ENCODE assay signal across 25 cellular contexts in the genomic region with DNA sequence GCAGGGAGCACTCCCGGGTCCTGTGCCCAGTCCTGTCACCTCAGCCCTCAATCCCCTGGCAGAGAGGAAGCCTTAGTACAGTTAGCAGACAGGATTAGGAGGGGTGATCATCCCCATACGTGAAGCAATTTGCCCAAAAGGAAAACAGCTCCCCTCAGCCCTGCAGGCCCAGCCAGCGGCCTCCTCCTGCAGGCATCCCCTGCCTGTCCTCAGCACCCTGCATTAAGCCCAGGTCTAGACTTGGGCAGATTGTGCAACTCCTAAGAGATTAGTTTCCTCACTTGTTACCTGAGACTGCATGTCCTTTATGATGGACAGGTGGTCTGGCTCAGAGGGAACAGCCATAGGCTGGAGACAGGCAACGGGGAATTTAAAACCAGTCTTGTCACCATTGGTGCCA.
"Had no signal": no experiment of that assay in that cellular context is flagged by ENCODE, and none has a peak within 500 bp of the region (broad histone marks: within the 10 kb centered on the region; RNA-seq: fewer than 3 reads in every experiment).

No MANE protein-coding gene starts in this region.

- H3K27ac Mint-ChIP-seq: activated CD4-positive, alpha-beta T cell treated with anti-CD3 and anti-CD28 coated beads for 36 hours; activated naive CD4-positive, alpha-beta T cell treated with anti-CD3 and anti-CD28 coated beads, Interleukin-2, amount 50 U/mL, for 24 hours; activated naive CD8-positive, alpha-beta T cell treated with anti-CD3 and anti-CD28 coated beads, Interleukin-2, amount 50 U/mL, for 24 hours; activated T-helper 2 cell treated with anti-CD3 and anti-CD28 coated beads, Interferon-gamma antibody, Interleukin-2, Interleukin-4, amounts not matched to agents 10 μg/mL and 5 μg/mL and 100 μg/mL, durations not matched to agents 14 hours and 24 hours and 36 hours; stimulated activated effector memory CD8-positive, alpha-beta T cell treated with anti-CD3 and anti-CD28 coated beads, Interleukin-12 subunit alpha, Interleukin-12 subunit beta, amount 100 ng/mL, for 72 hours; stimulated activated naive CD8-positive, alpha-beta T cell treated with anti-CD3 and anti-CD28 coated beads, Interleukin-15, amount 100 ng/mL, for 72 hours had no signal

- H3K4me1 Mint-ChIP-seq: central memory CD8-positive, alpha-beta T cell; stimulated activated effector memory CD8-positive, alpha-beta T cell treated with anti-CD3 and anti-CD28 coated beads, Interleukin-12 subunit alpha, Interleukin-12 subunit beta, amount 100 ng/mL, for 72 hours; stimulated activated naive CD8-positive, alpha-beta T cell treated with anti-CD3 and anti-CD28 coated beads, Interleukin-15, amount 100 ng/mL, for 72 hours had no signal

- H3K9me3 Mint-ChIP-seq: activated naive CD4-positive, alpha-beta T cell treated with anti-CD3 and anti-CD28 coated beads, Interleukin-2, amount 50 U/mL, for 24 hours; activated naive CD8-positive, alpha-beta T cell treated with anti-CD3 and anti-CD28 coated beads, Interleukin-2, amount 50 U/mL, for 24 hours; activated T-helper 2 cell treated with anti-CD3 and anti-CD28 coated beads, Interferon-gamma antibody, Interleukin-2, Interleukin-4, amounts not matched to agents 10 μg/mL and 5 μg/mL and 100 μg/mL, durations not matched to agents 14 hours and 24 hours and 36 hours; central memory CD8-positive, alpha-beta T cell; stimulated activated effector memory CD8-positive, alpha-beta T cell treated with anti-CD3 and anti-CD28 coated beads, Interleukin-12 subunit alpha, Interleukin-12 subunit beta, amount 100 ng/mL, for 72 hours had no signal

- H3K4me3 Mint-ChIP-seq: activated CD4-positive, alpha-beta T cell treated with anti-CD3 and anti-CD28 coated beads for 36 hours; activated naive CD4-positive, alpha-beta T cell treated with anti-CD3 and anti-CD28 coated beads, Interleukin-2, amount 50 U/mL, for 24 hours; activated naive CD8-positive, alpha-beta T cell treated with anti-CD3 and anti-CD28 coated beads, Interleukin-2, amount 50 U/mL, for 24 hours; central memory CD8-positive, alpha-beta T cell; naive thymus-derived CD4-positive, alpha-beta T cell; stimulated activated effector memory CD8-positive, alpha-beta T cell treated with anti-CD3 and anti-CD28 coated beads, Interleukin-12 subunit alpha, Interleukin-12 subunit beta, amount 100 ng/mL, for 72 hours; stimulated activated naive CD8-positive, alpha-beta T cell treated with anti-CD3 and anti-CD28 coated beads, Interleukin-15, amount 100 ng/mL, for 72 hours had no signal

- H3K4me3 ChIP-seq: left ventricle myocardium inferior, ovary, prostate gland, sigmoid colon, tibial artery had no signal

- H3K36me3 ChIP-seq: left ventricle myocardium inferior, ovary, prostate gland, sigmoid colon, tibial artery had no signal

- H3K27ac ChIP-seq: epithelial cell of prostate, left ventricle myocardium inferior, ovary, prostate gland, sigmoid colon, tibial artery had no signal

- ATAC-seq: activated CD4-positive, alpha-beta T cell treated with anti-CD3 and anti-CD28 coated beads for 36 hours; activated naive CD8-positive, alpha-beta T cell treated with anti-CD3 and anti-CD28 coated beads, Interleukin-2, amount 50 U/mL, for 24 hours; naive thymus-derived CD4-positive, alpha-beta T cell; stimulated activated effector memory CD8-positive, alpha-beta T cell treated with anti-CD3 and anti-CD28 coated beads, Interleukin-12 subunit alpha, Interleukin-12 subunit beta, amount 100 ng/mL, for 72 hours; stimulated activated naive CD8-positive, alpha-beta T cell treated with anti-CD3 and anti-CD28 coated beads, Interleukin-15, amount 100 ng/mL, for 72 hours had no signal

- H3K9me3 ChIP-seq: left ventricle myocardium inferior, ovary, prostate gland, sigmoid colon, tibial artery had no signal

- H3K27me3 Mint-ChIP-seq: activated CD4-positive, alpha-beta T cell treated with anti-CD3 and anti-CD28 coated beads for 36 hours; activated naive CD4-positive, alpha-beta T cell treated with anti-CD3 and anti-CD28 coated beads, Interleukin-2, amount 50 U/mL, for 24 hours; activated naive CD8-positive, alpha-beta T cell treated with anti-CD3 and anti-CD28 coated beads, Interleukin-2, amount 50 U/mL, for 24 hours had no signal

- H3K4me1 ChIP-seq: left ventricle myocardium inferior, prostate gland, sigmoid colon, tibial artery had no signal

- H3K27me3 ChIP-seq: ovary, sigmoid colon had no signal

- DNase-seq: activated CD4-positive, alpha-beta T cell treated with anti-CD3 and anti-CD28 coated beads for 36 hours; activated CD4-positive, CD25-positive, alpha-beta regulatory T cell; activated naive CD8-positive, alpha-beta T cell treated with anti-CD3 and anti-CD28 coated beads, Interleukin-2, amount 50 U/mL, for 24 hours; activated T-cell treated with anti-CD3 and anti-CD28 coated beads, Interleukin-2, amount 50 U/mL, for 48 hours; amygdala; dermis blood vessel endothelial cell; effector CD4-positive, alpha-beta T cell; left ventricle myocardium inferior; mammary epithelial cell; midbrain; naive thymus-derived CD4-positive, alpha-beta T cell; ovary; retina; sigmoid colon; small intestine; stimulated activated CD4-positive, alpha-beta T cell treated with anti-CD3 and anti-CD28 coated beads, Interleukin-4, amount 100 ng/mL, for 24 hours; stimulated activated naive CD8-positive, alpha-beta T cell treated with anti-CD3 and anti-CD28 coated beads, Interleukin-15, amount 100 ng/mL, for 72 hours; substantia nigra; tibial artery had no signal

- H3K36me3 Mint-ChIP-seq: stimulated activated effector memory CD8-positive, alpha-beta T cell treated with anti-CD3 and anti-CD28 coated beads, Interleukin-12 subunit alpha, Interleukin-12 subunit beta, amount 100 ng/mL, for 72 hours had no signal
